In the genomic region with DNA sequence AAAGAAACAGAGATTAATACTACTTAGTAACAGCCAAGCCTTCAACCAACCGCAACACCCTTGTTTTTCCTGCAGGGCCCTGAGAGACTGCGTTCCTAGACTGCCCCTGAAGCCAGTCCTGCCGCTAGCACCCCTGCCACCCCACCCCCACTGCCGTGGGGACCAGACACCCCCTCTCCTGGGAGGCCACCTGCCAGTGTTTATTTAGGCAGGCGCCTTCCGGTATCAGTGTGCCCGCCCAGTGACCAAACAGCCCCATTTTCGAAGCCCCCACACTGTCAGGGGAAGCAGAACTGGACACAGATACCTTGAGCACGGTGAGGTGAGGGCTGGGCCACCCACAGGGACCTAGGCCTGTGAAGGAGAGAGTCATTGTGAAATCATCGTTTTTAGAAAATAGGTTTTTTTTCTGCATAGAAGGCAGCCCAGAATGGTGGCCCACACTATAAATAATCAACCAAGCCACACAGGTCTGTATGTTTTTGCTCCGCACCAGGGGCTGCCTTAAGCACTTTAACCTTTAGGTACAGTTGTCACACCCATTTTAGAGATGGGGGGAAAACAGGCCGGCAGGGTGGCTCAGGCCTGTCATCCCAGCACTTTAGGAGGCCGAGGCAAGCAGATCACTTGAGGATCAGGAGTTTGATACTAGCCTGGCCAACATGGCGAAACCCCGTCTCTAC, we compare ENCODE assay signal across 1 cellular context.
TF ChIP-seq lines count a peak whose summit lies in the region.

No MANE protein-coding gene starts in this region.

TF ChIP-seq in HepG2, 621 proteins besides CTCF, POLR2A, EP300 and RAD21 (continued from another document and continues in another):
- TF ChIP-seq PBX3 (CRISPR knock-in tag; IDR thresholded peaks at IDR 0.05; ENCODE audit: borderline replicate concordance), result no peak
- no peak; the same call in 1 of the 2 replicates for TF ChIP-seq JDP2 (CRISPR knock-in tag; IDR thresholded peaks at IDR 0.05; ENCODE audit: borderline replicate concordance)
- TF ChIP-seq, protein P1, sequence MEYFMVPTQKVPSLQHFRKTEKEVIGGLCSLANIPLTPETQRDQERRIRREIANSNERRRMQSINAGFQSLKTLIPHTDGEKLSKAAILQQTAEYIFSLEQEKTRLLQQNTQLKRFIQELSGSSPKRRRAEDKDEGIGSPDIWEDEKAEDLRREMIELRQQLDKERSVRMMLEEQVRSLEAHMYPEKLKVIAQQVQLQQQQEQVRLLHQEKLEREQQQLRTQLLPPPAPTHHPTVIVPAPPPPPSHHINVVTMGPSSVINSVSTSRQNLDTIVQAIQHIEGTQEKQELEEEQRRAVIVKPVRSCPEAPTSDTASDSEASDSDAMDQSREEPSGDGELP (IDR thresholded peaks at IDR 0.05; ENCODE audit: borderline replicate concordance, low read depth), result peak; percentile 57; the same call in 1 of the 2 replicates
- no peak for TF ChIP-seq MAFG (CRISPR knock-in tag; IDR thresholded peaks at IDR 0.05)
- no peak for TF ChIP-seq ZNF557 (CRISPR knock-in tag; IDR thresholded peaks at IDR 0.05)
- peak; percentile 71 for TF ChIP-seq RXRB (CRISPR knock-in tag; IDR thresholded peaks at IDR 0.05; ENCODE audit: borderline replicate concordance)
- peak; percentile 42; the same call in 1 of the 2 replicates for TF ChIP-seq TGIF2 (CRISPR knock-in tag; IDR thresholded peaks at IDR 0.05)
- TF ChIP-seq ZFP36L1 (CRISPR knock-in tag; IDR thresholded peaks at IDR 0.05), result no peak
- peak; percentile 80 for TF ChIP-seq HDAC1 (CRISPR knock-in tag; IDR thresholded peaks at IDR 0.05)
- TF ChIP-seq E2F1 (CRISPR knock-in tag; IDR thresholded peaks at IDR 0.05), result no peak
- no peak for TF ChIP-seq ZNF136 (CRISPR knock-in tag; IDR thresholded peaks at IDR 0.05; ENCODE audit: low read depth)
- no peak for TF ChIP-seq EED (CRISPR knock-in tag; IDR thresholded peaks at IDR 0.05)
- TF ChIP-seq ZNF776 (CRISPR knock-in tag; IDR thresholded peaks at IDR 0.05), result peak; percentile 79; the same call in 1 of the 2 replicates
- TF ChIP-seq, protein P2, sequence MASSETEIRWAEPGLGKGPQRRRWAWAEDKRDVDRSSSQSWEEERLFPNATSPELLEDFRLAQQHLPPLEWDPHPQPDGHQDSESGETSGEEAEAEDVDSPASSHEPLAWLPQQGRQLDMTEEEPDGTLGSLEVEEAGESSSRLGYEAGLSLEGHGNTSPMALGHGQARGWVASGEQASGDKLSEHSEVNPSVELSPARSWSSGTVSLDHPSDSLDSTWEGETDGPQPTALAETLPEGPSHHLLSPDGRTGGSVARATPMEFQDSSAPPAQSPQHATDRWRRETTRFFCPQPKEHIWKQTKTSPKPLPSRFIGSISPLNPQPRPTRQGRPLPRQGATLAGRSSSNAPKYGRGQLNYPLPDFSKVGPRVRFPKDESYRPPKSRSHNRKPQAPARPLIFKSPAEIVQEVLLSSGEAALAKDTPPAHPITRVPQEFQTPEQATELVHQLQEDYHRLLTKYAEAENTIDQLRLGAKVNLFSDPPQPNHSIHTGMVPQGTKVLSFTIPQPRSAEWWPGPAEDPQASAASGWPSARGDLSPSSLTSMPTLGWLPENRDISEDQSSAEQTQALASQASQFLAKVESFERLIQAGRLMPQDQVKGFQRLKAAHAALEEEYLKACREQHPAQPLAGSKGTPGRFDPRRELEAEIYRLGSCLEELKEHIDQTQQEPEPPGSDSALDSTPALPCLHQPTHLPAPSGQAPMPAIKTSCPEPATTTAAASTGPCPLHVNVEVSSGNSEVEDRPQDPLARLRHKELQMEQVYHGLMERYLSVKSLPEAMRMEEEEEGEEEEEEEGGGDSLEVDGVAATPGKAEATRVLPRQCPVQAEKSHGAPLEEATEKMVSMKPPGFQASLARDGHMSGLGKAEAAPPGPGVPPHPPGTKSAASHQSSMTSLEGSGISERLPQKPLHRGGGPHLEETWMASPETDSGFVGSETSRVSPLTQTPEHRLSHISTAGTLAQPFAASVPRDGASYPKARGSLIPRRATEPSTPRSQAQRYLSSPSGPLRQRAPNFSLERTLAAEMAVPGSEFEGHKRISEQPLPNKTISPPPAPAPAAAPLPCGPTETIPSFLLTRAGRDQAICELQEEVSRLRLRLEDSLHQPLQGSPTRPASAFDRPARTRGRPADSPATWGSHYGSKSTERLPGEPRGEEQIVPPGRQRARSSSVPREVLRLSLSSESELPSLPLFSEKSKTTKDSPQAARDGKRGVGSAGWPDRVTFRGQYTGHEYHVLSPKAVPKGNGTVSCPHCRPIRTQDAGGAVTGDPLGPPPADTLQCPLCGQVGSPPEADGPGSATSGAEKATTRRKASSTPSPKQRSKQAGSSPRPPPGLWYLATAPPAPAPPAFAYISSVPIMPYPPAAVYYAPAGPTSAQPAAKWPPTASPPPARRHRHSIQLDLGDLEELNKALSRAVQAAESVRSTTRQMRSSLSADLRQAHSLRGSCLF (CRISPR knock-in tag; IDR thresholded peaks at IDR 0.05; ENCODE audit: borderline replicate concordance), result no peak
- peak; percentile 98 for TF ChIP-seq ZNF281 (CRISPR knock-in tag; IDR thresholded peaks at IDR 0.05; ENCODE audit: borderline replicate concordance)
- no peak for TF ChIP-seq PLRG1 (conservative IDR thresholded peaks at IDR 0.05)
- TF ChIP-seq ZNF83 (CRISPR knock-in tag; IDR thresholded peaks at IDR 0.05; ENCODE audit: borderline replicate concordance), result no peak
- peak; percentile 63; the same call in 1 of the 2 replicates for TF ChIP-seq MYC (CRISPR knock-in tag; IDR thresholded peaks at IDR 0.05; ENCODE audit: borderline replicate concordance)
- peak; percentile 42 for TF ChIP-seq RXRA (CRISPR knock-in tag; IDR thresholded peaks at IDR 0.05)
- TF ChIP-seq TOE1 (CRISPR knock-in tag; IDR thresholded peaks at IDR 0.05), result no peak
- TF ChIP-seq, protein P3, sequence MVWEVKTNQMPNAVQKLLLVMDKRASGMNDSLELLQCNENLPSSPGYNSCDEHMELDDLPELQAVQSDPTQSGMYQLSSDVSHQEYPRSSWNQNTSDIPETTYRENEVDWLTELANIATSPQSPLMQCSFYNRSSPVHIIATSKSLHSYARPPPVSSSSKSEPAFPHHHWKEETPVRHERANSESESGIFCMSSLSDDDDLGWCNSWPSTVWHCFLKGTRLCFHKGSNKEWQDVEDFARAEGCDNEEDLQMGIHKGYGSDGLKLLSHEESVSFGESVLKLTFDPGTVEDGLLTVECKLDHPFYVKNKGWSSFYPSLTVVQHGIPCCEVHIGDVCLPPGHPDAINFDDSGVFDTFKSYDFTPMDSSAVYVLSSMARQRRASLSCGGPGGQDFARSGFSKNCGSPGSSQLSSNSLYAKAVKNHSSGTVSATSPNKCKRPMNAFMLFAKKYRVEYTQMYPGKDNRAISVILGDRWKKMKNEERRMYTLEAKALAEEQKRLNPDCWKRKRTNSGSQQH (CRISPR knock-in tag; IDR thresholded peaks at IDR 0.05; ENCODE audit: low read depth), result 0 out of 2 replicates have a peak, but pooled peaks have one; percentile 50
- 0 out of 2 replicates have a peak, but pooled peaks have one; percentile 29 for TF ChIP-seq MAZ (IDR thresholded peaks at IDR 0.05; ENCODE audit: borderline replicate concordance, low read depth, low read length)
- no peak for TF ChIP-seq MAZ (CRISPR knock-in tag; IDR thresholded peaks at IDR 0.05; ENCODE audit: low read depth)
- TF ChIP-seq, protein P4, sequence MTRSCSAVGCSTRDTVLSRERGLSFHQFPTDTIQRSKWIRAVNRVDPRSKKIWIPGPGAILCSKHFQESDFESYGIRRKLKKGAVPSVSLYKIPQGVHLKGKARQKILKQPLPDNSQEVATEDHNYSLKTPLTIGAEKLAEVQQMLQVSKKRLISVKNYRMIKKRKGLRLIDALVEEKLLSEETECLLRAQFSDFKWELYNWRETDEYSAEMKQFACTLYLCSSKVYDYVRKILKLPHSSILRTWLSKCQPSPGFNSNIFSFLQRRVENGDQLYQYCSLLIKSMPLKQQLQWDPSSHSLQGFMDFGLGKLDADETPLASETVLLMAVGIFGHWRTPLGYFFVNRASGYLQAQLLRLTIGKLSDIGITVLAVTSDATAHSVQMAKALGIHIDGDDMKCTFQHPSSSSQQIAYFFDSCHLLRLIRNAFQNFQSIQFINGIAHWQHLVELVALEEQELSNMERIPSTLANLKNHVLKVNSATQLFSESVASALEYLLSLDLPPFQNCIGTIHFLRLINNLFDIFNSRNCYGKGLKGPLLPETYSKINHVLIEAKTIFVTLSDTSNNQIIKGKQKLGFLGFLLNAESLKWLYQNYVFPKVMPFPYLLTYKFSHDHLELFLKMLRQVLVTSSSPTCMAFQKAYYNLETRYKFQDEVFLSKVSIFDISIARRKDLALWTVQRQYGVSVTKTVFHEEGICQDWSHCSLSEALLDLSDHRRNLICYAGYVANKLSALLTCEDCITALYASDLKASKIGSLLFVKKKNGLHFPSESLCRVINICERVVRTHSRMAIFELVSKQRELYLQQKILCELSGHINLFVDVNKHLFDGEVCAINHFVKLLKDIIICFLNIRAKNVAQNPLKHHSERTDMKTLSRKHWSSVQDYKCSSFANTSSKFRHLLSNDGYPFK (CRISPR knock-in tag; IDR thresholded peaks at IDR 0.05; ENCODE audit: borderline replicate concordance), result no peak
- no peak for TF ChIP-seq ZNF605 (CRISPR knock-in tag; IDR thresholded peaks at IDR 0.05)
- TF ChIP-seq ZNF253 (CRISPR knock-in tag; IDR thresholded peaks at IDR 0.05; ENCODE audit: borderline replicate concordance), result no peak
- TF ChIP-seq, protein P5, sequence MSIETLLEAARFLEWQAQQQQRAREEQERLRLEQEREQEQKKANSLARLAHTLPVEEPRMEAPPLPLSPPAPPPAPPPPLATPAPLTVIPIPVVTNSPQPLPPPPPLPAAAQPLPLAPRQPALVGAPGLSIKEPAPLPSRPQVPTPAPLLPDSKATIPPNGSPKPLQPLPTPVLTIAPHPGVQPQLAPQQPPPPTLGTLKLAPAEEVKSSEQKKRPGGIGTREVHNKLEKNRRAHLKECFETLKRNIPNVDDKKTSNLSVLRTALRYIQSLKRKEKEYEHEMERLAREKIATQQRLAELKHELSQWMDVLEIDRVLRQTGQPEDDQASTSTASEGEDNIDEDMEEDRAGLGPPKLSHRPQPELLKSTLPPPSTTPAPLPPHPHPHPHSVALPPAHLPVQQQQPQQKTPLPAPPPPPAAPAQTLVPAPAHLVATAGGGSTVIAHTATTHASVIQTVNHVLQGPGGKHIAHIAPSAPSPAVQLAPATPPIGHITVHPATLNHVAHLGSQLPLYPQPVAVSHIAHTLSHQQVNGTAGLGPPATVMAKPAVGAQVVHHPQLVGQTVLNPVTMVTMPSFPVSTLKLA (IDR thresholded peaks at IDR 0.05), result no peak
- TF ChIP-seq TEF (CRISPR knock-in tag; IDR thresholded peaks at IDR 0.05), result no peak
- TF ChIP-seq, protein P6, sequence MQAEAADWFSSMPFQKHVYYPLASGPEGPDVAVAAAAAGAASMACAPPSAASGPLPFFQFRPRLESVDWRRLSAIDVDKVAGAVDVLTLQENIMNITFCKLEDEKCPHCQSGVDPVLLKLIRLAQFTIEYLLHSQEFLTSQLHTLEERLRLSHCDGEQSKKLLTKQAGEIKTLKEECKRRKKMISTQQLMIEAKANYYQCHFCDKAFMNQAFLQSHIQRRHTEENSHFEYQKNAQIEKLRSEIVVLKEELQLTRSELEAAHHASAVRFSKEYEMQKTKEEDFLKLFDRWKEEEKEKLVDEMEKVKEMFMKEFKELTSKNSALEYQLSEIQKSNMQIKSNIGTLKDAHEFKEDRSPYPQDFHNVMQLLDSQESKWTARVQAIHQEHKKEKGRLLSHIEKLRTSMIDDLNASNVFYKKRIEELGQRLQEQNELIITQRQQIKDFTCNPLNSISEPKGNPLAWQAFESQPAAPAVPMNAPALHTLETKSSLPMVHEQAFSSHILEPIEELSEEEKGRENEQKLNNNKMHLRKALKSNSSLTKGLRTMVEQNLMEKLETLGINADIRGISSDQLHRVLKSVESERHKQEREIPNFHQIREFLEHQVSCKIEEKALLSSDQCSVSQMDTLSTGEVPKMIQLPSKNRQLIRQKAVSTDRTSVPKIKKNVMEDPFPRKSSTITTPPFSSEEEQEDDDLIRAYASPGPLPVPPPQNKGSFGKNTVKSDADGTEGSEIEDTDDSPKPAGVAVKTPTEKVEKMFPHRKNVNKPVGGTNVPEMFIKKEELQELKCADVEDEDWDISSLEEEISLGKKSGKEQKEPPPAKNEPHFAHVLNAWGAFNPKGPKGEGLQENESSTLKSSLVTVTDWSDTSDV (CRISPR knock-in tag; IDR thresholded peaks at IDR 0.05), result no peak
- no peak for TF ChIP-seq SRSF4 (IDR thresholded peaks at IDR 0.05; ENCODE audit: low read depth, low read length, poor library complexity, severe bottlenecking)
